ENCODE assay signal across 1 cellular context in the genomic region with DNA sequence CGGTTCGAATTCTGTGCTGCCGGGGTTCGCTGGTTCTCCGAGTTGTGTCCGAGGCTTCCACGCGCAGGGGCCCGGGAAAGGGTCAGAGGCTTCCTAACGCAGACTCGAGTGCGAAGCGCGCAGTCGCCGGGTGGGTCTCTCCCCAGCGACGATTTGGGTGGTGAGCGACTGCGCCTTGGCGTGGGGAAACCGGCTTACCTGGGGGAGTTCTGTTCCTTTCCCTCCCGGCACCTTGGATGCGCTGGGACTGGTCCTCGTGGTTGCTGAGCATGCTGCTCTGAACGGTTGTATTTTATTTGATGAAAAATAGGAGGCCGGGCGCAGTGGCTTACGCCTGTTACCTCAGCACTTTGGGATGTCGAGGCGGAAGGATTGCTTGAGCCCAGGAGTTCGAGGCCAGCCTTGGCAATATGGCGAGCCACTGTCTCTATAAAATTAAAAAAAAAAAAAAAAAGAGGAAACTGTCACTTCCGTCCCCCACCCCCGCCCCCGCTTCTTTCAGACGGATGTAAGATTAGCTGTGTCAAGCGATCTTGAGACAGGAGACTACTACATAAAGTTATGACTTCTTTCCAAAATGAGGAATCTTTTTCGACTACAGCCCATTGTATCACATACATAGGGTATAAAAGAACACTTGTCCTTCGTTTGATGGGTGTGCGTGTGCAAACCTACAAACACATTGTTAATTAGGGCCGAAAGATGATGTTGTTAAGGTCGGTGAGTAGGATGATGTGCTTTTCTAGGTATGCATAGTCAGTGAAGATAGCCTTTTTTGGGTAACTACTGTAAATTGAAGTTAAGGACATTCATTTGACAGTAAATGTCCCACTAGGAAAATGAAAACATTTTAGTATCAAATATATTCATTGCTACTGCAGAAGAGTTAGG.
A peak's percentile ranks its signal among the peaks of the same experiment; 100 is the strongest.
TF ChIP-seq lines count a peak whose summit lies in the region.

A gene with protein sequence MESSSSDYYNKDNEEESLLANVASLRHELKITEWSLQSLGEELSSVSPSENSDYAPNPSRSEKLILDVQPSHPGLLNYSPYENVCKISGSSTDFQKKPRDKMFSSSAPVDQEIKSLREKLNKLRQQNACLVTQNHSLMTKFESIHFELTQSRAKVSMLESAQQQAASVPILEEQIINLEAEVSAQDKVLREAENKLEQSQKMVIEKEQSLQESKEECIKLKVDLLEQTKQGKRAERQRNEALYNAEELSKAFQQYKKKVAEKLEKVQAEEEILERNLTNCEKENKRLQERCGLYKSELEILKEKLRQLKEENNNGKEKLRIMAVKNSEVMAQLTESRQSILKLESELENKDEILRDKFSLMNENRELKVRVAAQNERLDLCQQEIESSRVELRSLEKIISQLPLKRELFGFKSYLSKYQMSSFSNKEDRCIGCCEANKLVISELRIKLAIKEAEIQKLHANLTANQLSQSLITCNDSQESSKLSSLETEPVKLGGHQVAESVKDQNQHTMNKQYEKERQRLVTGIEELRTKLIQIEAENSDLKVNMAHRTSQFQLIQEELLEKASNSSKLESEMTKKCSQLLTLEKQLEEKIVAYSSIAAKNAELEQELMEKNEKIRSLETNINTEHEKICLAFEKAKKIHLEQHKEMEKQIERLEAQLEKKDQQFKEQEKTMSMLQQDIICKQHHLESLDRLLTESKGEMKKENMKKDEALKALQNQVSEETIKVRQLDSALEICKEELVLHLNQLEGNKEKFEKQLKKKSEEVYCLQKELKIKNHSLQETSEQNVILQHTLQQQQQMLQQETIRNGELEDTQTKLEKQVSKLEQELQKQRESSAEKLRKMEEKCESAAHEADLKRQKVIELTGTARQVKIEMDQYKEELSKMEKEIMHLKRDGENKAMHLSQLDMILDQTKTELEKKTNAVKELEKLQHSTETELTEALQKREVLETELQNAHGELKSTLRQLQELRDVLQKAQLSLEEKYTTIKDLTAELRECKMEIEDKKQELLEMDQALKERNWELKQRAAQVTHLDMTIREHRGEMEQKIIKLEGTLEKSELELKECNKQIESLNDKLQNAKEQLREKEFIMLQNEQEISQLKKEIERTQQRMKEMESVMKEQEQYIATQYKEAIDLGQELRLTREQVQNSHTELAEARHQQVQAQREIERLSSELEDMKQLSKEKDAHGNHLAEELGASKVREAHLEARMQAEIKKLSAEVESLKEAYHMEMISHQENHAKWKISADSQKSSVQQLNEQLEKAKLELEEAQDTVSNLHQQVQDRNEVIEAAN (N-terminal part only) (plus strand): TSS at position 2 of the 891 bp plus-strand sequence. CDS start 2,638 bp downstream, outside the sequence.

TF ChIP-seq in HepG2, 621 proteins besides CTCF, POLR2A, EP300 and RAD21 (continues in another document):
- TF ChIP-seq, protein P1, sequence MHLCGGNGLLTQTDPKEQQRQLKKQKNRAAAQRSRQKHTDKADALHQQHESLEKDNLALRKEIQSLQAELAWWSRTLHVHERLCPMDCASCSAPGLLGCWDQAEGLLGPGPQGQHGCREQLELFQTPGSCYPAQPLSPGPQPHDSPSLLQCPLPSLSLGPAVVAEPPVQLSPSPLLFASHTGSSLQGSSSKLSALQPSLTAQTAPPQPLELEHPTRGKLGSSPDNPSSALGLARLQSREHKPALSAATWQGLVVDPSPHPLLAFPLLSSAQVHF (CRISPR knock-in tag; IDR thresholded peaks at IDR 0.05) = no peak
- TF ChIP-seq SATB2 (CRISPR knock-in tag; IDR thresholded peaks at IDR 0.05) = no peak
- TF ChIP-seq, protein P2, sequence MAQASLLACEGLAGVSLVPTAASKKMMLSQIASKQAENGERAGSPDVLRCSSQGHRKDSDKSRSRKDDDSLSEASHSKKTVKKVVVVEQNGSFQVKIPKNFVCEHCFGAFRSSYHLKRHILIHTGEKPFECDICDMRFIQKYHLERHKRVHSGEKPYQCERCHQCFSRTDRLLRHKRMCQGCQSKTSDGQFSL (CRISPR knock-in tag; IDR thresholded peaks at IDR 0.05) = no peak
- no peak for TF ChIP-seq ZFY (CRISPR knock-in tag; IDR thresholded peaks at IDR 0.05)
- no peak for TF ChIP-seq RFX1 (IDR thresholded peaks at IDR 0.05)
- TF ChIP-seq, protein P3, sequence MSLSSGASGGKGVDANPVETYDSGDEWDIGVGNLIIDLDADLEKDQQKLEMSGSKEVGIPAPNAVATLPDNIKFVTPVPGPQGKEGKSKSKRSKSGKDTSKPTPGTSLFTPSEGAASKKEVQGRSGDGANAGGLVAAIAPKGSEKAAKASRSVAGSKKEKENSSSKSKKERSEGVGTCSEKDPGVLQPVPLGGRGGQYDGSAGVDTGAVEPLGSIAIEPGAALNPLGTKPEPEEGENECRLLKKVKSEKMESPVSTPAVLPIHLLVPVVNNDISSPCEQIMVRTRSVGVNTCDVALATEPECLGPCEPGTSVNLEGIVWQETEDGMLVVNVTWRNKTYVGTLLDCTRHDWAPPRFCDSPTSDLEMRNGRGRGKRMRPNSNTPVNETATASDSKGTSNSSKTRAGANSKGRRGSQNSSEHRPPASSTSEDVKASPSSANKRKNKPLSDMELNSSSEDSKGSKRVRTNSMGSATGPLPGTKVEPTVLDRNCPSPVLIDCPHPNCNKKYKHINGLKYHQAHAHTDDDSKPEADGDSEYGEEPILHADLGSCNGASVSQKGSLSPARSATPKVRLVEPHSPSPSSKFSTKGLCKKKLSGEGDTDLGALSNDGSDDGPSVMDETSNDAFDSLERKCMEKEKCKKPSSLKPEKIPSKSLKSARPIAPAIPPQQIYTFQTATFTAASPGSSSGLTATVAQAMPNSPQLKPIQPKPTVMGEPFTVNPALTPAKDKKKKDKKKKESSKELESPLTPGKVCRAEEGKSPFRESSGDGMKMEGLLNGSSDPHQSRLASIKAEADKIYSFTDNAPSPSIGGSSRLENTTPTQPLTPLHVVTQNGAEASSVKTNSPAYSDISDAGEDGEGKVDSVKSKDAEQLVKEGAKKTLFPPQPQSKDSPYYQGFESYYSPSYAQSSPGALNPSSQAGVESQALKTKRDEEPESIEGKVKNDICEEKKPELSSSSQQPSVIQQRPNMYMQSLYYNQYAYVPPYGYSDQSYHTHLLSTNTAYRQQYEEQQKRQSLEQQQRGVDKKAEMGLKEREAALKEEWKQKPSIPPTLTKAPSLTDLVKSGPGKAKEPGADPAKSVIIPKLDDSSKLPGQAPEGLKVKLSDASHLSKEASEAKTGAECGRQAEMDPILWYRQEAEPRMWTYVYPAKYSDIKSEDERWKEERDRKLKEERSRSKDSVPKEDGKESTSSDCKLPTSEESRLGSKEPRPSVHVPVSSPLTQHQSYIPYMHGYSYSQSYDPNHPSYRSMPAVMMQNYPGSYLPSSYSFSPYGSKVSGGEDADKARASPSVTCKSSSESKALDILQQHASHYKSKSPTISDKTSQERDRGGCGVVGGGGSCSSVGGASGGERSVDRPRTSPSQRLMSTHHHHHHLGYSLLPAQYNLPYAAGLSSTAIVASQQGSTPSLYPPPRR (CRISPR knock-in tag; IDR thresholded peaks at IDR 0.05; ENCODE audit: borderline replicate concordance) = no peak
- peak; percentile 8; the same call in 1 of the 2 replicates for TF ChIP-seq KMT2B (CRISPR knock-in tag; IDR thresholded peaks at IDR 0.05)
- TF ChIP-seq ZNF850 (CRISPR knock-in tag; conservative IDR thresholded peaks at IDR 0.05) = no peak
- TF ChIP-seq ZNF432 (CRISPR knock-in tag; IDR thresholded peaks at IDR 0.05; ENCODE audit: borderline replicate concordance) = no peak
- no peak for TF ChIP-seq ZNF3 (CRISPR knock-in tag; IDR thresholded peaks at IDR 0.05)
- no peak for TF ChIP-seq ZNF530 (CRISPR knock-in tag; IDR thresholded peaks at IDR 0.05; ENCODE audit: low read depth)
- TF ChIP-seq, protein P4, sequence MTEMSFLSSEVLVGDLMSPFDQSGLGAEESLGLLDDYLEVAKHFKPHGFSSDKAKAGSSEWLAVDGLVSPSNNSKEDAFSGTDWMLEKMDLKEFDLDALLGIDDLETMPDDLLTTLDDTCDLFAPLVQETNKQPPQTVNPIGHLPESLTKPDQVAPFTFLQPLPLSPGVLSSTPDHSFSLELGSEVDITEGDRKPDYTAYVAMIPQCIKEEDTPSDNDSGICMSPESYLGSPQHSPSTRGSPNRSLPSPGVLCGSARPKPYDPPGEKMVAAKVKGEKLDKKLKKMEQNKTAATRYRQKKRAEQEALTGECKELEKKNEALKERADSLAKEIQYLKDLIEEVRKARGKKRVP (CRISPR knock-in tag; IDR thresholded peaks at IDR 0.05) = no peak
- TF ChIP-seq HDAC2 (CRISPR knock-in tag; IDR thresholded peaks at IDR 0.05) = peak; percentile 28; the same call in 1 of the 2 replicates
- TF ChIP-seq MAFG (CRISPR knock-in tag; IDR thresholded peaks at IDR 0.05) = no peak
- TF ChIP-seq ZNF143 (CRISPR knock-in tag; IDR thresholded peaks at IDR 0.05) = no peak; the same call in 1 of the 2 replicates
- TF ChIP-seq ZNF589 (CRISPR knock-in tag; conservative IDR thresholded peaks at IDR 0.05) = no peak
- no peak for TF ChIP-seq ZNF264 (CRISPR knock-in tag; IDR thresholded peaks at IDR 0.05)
- TF ChIP-seq, protein P5, sequence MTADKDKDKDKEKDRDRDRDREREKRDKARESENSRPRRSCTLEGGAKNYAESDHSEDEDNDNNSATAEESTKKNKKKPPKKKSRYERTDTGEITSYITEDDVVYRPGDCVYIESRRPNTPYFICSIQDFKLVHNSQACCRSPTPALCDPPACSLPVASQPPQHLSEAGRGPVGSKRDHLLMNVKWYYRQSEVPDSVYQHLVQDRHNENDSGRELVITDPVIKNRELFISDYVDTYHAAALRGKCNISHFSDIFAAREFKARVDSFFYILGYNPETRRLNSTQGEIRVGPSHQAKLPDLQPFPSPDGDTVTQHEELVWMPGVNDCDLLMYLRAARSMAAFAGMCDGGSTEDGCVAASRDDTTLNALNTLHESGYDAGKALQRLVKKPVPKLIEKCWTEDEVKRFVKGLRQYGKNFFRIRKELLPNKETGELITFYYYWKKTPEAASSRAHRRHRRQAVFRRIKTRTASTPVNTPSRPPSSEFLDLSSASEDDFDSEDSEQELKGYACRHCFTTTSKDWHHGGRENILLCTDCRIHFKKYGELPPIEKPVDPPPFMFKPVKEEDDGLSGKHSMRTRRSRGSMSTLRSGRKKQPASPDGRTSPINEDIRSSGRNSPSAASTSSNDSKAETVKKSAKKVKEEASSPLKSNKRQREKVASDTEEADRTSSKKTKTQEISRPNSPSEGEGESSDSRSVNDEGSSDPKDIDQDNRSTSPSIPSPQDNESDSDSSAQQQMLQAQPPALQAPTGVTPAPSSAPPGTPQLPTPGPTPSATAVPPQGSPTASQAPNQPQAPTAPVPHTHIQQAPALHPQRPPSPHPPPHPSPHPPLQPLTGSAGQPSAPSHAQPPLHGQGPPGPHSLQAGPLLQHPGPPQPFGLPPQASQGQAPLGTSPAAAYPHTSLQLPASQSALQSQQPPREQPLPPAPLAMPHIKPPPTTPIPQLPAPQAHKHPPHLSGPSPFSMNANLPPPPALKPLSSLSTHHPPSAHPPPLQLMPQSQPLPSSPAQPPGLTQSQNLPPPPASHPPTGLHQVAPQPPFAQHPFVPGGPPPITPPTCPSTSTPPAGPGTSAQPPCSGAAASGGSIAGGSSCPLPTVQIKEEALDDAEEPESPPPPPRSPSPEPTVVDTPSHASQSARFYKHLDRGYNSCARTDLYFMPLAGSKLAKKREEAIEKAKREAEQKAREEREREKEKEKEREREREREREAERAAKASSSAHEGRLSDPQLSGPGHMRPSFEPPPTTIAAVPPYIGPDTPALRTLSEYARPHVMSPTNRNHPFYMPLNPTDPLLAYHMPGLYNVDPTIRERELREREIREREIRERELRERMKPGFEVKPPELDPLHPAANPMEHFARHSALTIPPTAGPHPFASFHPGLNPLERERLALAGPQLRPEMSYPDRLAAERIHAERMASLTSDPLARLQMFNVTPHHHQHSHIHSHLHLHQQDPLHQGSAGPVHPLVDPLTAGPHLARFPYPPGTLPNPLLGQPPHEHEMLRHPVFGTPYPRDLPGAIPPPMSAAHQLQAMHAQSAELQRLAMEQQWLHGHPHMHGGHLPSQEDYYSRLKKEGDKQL (CRISPR knock-in tag; IDR thresholded peaks at IDR 0.05; ENCODE audit: low read depth) = no peak
- no peak for TF ChIP-seq XBP1 (CRISPR knock-in tag; IDR thresholded peaks at IDR 0.05)
- no peak for TF ChIP-seq HNF4A (CRISPR knock-in tag; IDR thresholded peaks at IDR 0.05)
- TF ChIP-seq ZNF10 (CRISPR knock-in tag; IDR thresholded peaks at IDR 0.05; ENCODE audit: borderline replicate concordance, low read depth) = no peak
- TF ChIP-seq SMAD3 (CRISPR knock-in tag; IDR thresholded peaks at IDR 0.05) = no peak
- TF ChIP-seq, protein P6, sequence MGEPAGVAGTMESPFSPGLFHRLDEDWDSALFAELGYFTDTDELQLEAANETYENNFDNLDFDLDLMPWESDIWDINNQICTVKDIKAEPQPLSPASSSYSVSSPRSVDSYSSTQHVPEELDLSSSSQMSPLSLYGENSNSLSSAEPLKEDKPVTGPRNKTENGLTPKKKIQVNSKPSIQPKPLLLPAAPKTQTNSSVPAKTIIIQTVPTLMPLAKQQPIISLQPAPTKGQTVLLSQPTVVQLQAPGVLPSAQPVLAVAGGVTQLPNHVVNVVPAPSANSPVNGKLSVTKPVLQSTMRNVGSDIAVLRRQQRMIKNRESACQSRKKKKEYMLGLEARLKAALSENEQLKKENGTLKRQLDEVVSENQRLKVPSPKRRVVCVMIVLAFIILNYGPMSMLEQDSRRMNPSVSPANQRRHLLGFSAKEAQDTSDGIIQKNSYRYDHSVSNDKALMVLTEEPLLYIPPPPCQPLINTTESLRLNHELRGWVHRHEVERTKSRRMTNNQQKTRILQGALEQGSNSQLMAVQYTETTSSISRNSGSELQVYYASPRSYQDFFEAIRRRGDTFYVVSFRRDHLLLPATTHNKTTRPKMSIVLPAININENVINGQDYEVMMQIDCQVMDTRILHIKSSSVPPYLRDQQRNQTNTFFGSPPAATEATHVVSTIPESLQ (CRISPR knock-in tag; conservative IDR thresholded peaks at IDR 0.05) = no peak
- TF ChIP-seq, protein P7, sequence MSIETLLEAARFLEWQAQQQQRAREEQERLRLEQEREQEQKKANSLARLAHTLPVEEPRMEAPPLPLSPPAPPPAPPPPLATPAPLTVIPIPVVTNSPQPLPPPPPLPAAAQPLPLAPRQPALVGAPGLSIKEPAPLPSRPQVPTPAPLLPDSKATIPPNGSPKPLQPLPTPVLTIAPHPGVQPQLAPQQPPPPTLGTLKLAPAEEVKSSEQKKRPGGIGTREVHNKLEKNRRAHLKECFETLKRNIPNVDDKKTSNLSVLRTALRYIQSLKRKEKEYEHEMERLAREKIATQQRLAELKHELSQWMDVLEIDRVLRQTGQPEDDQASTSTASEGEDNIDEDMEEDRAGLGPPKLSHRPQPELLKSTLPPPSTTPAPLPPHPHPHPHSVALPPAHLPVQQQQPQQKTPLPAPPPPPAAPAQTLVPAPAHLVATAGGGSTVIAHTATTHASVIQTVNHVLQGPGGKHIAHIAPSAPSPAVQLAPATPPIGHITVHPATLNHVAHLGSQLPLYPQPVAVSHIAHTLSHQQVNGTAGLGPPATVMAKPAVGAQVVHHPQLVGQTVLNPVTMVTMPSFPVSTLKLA (IDR thresholded peaks at IDR 0.05) = 0 out of 2 replicates have a peak, but pooled peaks have one; percentile 0
- 0 out of 2 replicates have a peak, but pooled peaks have one; percentile 72 for TF ChIP-seq ZSCAN21 (CRISPR knock-in tag; IDR thresholded peaks at IDR 0.05; ENCODE audit: borderline replicate concordance)
